ENCODE assay signal across 21 cellular contexts in genomic region chr1:168783831-168784230, GRCh38. TPM values are rescaled to one million over a fixed set of nuclear protein-coding genes. Genes with fewer than 3 reads are reported as not detected.
DNase-seq lines count a peak whose midpoint lies in the region; ATAC-seq and TF ChIP-seq lines count a peak whose summit lies in the region.
"Had no signal": no experiment of that assay in that cellular context is flagged by ENCODE, and none has a peak within 500 bp of the region (broad histone marks: within the 10 kb centered on the region; RNA-seq: fewer than 3 reads in every experiment).

No MANE protein-coding gene starts in this region.

- no peaks in the 10 kb centered on the region for H3K9me3 ChIP-seq in liver (ENCODE audit: control insufficient read depth in 4 of 4, low read length in 3 of 4)
- H3K9me3 ChIP-seq in right lobe of liver, result no peaks in the 10 kb centered on the region
- no peaks in the 10 kb centered on the region for H3K9me3 ChIP-seq in heart left ventricle
- H3K9me3 ChIP-seq in psoas muscle, result no peaks in the 10 kb centered on the region
- no peaks in the 10 kb centered on the region for H3K9me3 ChIP-seq in suprapubic skin
- H3K9me3 ChIP-seq: SJSA1, tibial nerve had no signal

- peak; percentile 11 to 12 for TF ChIP-seq RAD21 in liver (IDR thresholded peaks at IDR 0.05)

- no peak for TF ChIP-seq CTCF in liver (IDR thresholded peaks at IDR 0.05; ENCODE audit: low read depth, low read length, missing input control)
- TF ChIP-seq CTCF in right lobe of liver (IDR thresholded peaks at IDR 0.05), result no peak
- TF ChIP-seq CTCF in heart left ventricle (IDR thresholded peaks at IDR 0.05), result no peak
- no peak for TF ChIP-seq CTCF in psoas muscle (IDR thresholded peaks at IDR 0.05)
- TF ChIP-seq CTCF in suprapubic skin (IDR thresholded peaks at IDR 0.05), result no peak

- no peak overlapping the region for H3K4me3 ChIP-seq in liver (ENCODE audit: low read depth in 1 of 3, low read length in 3 of 3)
- no peak overlapping the region for H3K4me3 ChIP-seq in right lobe of liver
- H3K4me3 ChIP-seq in heart left ventricle, result no peak overlapping the region
- H3K4me3 ChIP-seq in psoas muscle, result peak overlapping the region; percentile 4
- H3K4me3 ChIP-seq in suprapubic skin, result no peak overlapping the region
- H3K4me3 ChIP-seq: lung, SJSA1, tibial nerve had no signal

- intact Hi-C loops in right lobe of liver (cut with DNase I), result no loop called here
- intact Hi-C loops in heart left ventricle (cut with DNase I), result no loop called here
- intact Hi-C loops in psoas muscle (cut with DNase I), result loop anchor here in 1 of 2 donors (5.0 kb wide), 1 partner anchor 72 kb away; no protein-coding TSS in a partner anchor

- TF ChIP-seq EP300 in suprapubic skin (IDR thresholded peaks at IDR 0.05), result no peak

- no peak for DNase-seq in right lobe of liver
- DNase-seq in heart left ventricle, result peak in 1 of 5 donors; percentile 41
- no peak for DNase-seq in psoas muscle
- DNase-seq in RKO (ENCODE audit: low spot score), result no peak
- no peak for DNase-seq in effector CD4-positive, alpha-beta T cell
- no peak for DNase-seq in suprapubic skin (ENCODE audit: low spot score in 2 of 2)
- DNase-seq: activated CD8-positive, alpha-beta memory T cell treated with anti-CD3 and anti-CD28 coated beads, Interleukin-2, amount 10 ng/mL, durations not matched to agents 7 days and 5 days; activated gamma-delta T cell treated with Interleukin-2 at 50 U/mL for 16 hours; DMS53; erythroblast; NCI-H2081; NCI-H524; small intestine had no signal

- ATAC-seq in right lobe of liver (no peak), heart left ventricle (peak; percentile 49 to 87 (median 78)), psoas muscle (peak; percentile 84 to 95 (median 88)), GM21381 (IDR thresholded peaks at IDR 0.05; ENCODE audit: unreplicated experiment) (no peak)
- ATAC-seq: activated CD4-positive, CD25-positive, alpha-beta regulatory T cell treated with anti-CD3 and anti-CD28 coated beads, Interleukin-2, amount 50 U/mL, for 24 hours; activated CD8-positive, alpha-beta memory T cell treated with anti-CD3 and anti-CD28 coated beads, Interleukin-2, amount 10 ng/mL, durations not matched to agents 7 days and 5 days; HepG2 had no signal

- TF ChIP-seq POLR2A in right lobe of liver (IDR thresholded peaks at IDR 0.05) (no peak), heart left ventricle (IDR thresholded peaks at IDR 0.05) (no peak), suprapubic skin (IDR thresholded peaks at IDR 0.05) (no peak)

- H3K4me1 ChIP-seq in liver (ENCODE audit: control insufficient read depth in 4 of 4, insufficient read depth in 4 of 4, low read length in 3 of 4) (no peaks in the 10 kb centered on the region), right lobe of liver (no peaks in the 10 kb centered on the region), heart left ventricle (peaks cover 0 to 7% (median 0%) of the 10 kb centered on the region in 12 donors), psoas muscle (peaks cover 15% of the 10 kb centered on the region), suprapubic skin (no peaks in the 10 kb centered on the region)
- H3K4me1 ChIP-seq: SJSA1 had no signal

- H3K36me3 ChIP-seq in liver (ENCODE audit: control insufficient read depth in 4 of 4, insufficient read depth in 3 of 4, low read depth in 1 of 4, low read length in 3 of 4), result no peaks in the 10 kb centered on the region
- H3K36me3 ChIP-seq in right lobe of liver, result no peaks in the 10 kb centered on the region
- H3K36me3 ChIP-seq in heart left ventricle, result no peaks in the 10 kb centered on the region
- no peaks in the 10 kb centered on the region for H3K36me3 ChIP-seq in psoas muscle (ENCODE audit: insufficient read depth in 1 of 2, low read depth in 1 of 2)
- no peaks in the 10 kb centered on the region for H3K36me3 ChIP-seq in suprapubic skin
- H3K36me3 ChIP-seq: SJSA1, tibial nerve had no signal

- H3K9ac ChIP-seq in liver (ENCODE audit: low read depth in 1 of 2, low read length in 2 of 2), result no peak overlapping the region

- WGBS in liver, result 47% methylated on average over 2 of the region's 2 CpGs
- 23% methylated on average over 2 of the region's 2 CpGs for WGBS in right lobe of liver (ENCODE audit: insufficient coverage, low coverage, low lambda C conversion rate, missing lambda C conversion rate)
- WGBS in heart left ventricle, 4 donors, result 10 to 25% (median 16%) methylated on average over 2 of the region's 2 CpGs
- 4 to 15% (median 6%) methylated on average over 2 of the region's 2 CpGs for WGBS in psoas muscle, 3 donors
- WGBS in suprapubic skin, result 34% methylated on average over 2 of the region's 2 CpGs

- H3K27me3 ChIP-seq in liver (ENCODE audit: control insufficient read depth in 4 of 4, insufficient read depth in 4 of 4, low read length in 3 of 4) (no peaks in the 10 kb centered on the region), right lobe of liver (no peaks in the 10 kb centered on the region), heart left ventricle (no peaks in the 10 kb centered on the region), psoas muscle (ENCODE audit: insufficient read depth in 3 of 3, low read length in 2 of 3) (no peaks in the 10 kb centered on the region), suprapubic skin (no peaks in the 10 kb centered on the region)
- H3K27me3 ChIP-seq: SJSA1, tibial nerve had no signal

- H3K27ac ChIP-seq in liver (ENCODE audit: low read depth in 1 of 2, low read length in 2 of 2) (no peak overlapping the region), right lobe of liver (no peak overlapping the region), heart left ventricle (peak overlapping the region in 4 of 12 donors; percentile 7 to 27 (median 15)), psoas muscle (peak overlapping the region; percentile 51), suprapubic skin (no peak overlapping the region)
- H3K27ac ChIP-seq: SJSA1 had no signal

TF ChIP-seq in liver, 16 proteins besides CTCF, POLR2A, EP300 and RAD21:
- TF ChIP-seq EGR1 (IDR thresholded peaks at IDR 0.05; ENCODE audit: low read depth in 2 of 2) (no peak), RXRA (IDR thresholded peaks at IDR 0.05) (no peak), MAX (IDR thresholded peaks at IDR 0.05) (no peak), HNF4A (conservative IDR thresholded peaks at IDR 0.05) (no peak), FOXA2 (IDR thresholded peaks at IDR 0.05) (no peak), TAF1 (conservative IDR thresholded peaks at IDR 0.05) (no peak), YY1 (IDR thresholded peaks at IDR 0.05) (no peak), SP1 (IDR thresholded peaks at IDR 0.05) (no peak), NR2F2 (IDR thresholded peaks at IDR 0.05) (no peak)
- TF ChIP-seq, protein P1, sequence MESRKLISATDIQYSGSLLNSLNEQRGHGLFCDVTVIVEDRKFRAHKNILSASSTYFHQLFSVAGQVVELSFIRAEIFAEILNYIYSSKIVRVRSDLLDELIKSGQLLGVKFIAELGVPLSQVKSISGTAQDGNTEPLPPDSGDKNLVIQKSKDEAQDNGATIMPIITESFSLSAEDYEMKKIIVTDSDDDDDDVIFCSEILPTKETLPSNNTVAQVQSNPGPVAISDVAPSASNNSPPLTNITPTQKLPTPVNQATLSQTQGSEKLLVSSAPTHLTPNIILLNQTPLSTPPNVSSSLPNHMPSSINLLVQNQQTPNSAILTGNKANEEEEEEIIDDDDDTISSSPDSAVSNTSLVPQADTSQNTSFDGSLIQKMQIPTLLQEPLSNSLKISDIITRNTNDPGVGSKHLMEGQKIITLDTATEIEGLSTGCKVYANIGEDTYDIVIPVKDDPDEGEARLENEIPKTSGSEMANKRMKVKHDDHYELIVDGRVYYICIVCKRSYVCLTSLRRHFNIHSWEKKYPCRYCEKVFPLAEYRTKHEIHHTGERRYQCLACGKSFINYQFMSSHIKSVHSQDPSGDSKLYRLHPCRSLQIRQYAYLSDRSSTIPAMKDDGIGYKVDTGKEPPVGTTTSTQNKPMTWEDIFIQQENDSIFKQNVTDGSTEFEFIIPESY (IDR thresholded peaks at IDR 0.05), result no peak
- TF ChIP-seq, protein P2, sequence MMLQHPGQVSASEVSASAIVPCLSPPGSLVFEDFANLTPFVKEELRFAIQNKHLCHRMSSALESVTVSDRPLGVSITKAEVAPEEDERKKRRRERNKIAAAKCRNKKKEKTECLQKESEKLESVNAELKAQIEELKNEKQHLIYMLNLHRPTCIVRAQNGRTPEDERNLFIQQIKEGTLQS (IDR thresholded peaks at IDR 0.05), result no peak

RNA-seq across cellular contexts. Expression of gene DPT, which starts 54.8 kb away (rescaled TPM):
- total RNA-seq in liver, result 1 to 10 TPM in 1 of 2 donors, under 1 TPM in 1; 0.42 to 4.6 TPM
- polyA plus RNA-seq in liver, result 1 to 10 TPM; 1.3 to 5.0 TPM
- 1 to 10 TPM in 5 of 6 experiments, under 1 TPM in 1; 0.88 to 3.0 (median 1.9) TPM for total RNA-seq in right lobe of liver
- 10 to 100 TPM; 20.5 to 74.1 (median 35.0) TPM for total RNA-seq in heart left ventricle
- 10 to 100 TPM; 15.1 to 67.6 TPM for polyA plus RNA-seq in heart left ventricle
- 10 to 100 TPM in 2 of 4 donors, 1 to 10 TPM in 2; 8.5 to 39.4 (median 10.8) TPM for total RNA-seq in psoas muscle
- polyA plus RNA-seq in psoas muscle, result 10 to 100 TPM in 1 of 3 donors, 1 to 10 TPM in 2; 8.5 to 15.8 (median 8.5) TPM
- 10 to 100 TPM in 3 of 4 donors, 1 to 10 TPM in 1; 7.2 to 23.6 (median 14.4) TPM for total RNA-seq in suprapubic skin
- total RNA-seq: activated CD8-positive, alpha-beta memory T cell treated with anti-CD3 and anti-CD28 coated beads, Interleukin-2, amount 10 ng/mL, durations not matched to agents 7 days and 5 days; HepG2; neural crest cell; SJSA1 had no signal

Comparison
In these comparisons a context has a peak if more than half of its experiments do, and no peak if none do; other contexts are left out.
1. ATAC-seq: peak in heart left ventricle (4 of 4) and psoas muscle (4 of 4); none in right lobe of liver (0 of 4) and GM21381 (single experiment).